In the genomic region with DNA sequence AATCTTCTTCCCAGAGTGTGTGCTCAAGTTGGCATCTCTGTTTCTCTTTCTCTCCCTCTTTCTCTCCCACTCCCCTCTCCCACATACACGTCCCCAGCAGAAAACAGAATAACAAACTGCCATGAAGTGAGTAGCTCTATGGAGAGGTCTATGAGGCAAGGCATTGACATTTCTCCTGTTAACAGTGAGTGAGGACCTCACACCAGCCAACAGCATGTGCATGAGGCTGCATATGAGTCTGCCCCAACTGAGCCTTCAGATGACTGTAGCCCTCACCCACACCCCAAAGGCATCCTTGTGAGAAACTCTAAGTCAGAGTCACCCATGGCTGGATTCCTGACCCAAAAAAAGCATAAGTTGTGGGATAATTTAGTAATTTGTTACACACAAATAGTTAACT, we compare ENCODE assay signal across 13 cellular contexts. TPM values are rescaled to one million over a fixed set of nuclear protein-coding genes. Genes with fewer than 3 reads are reported as not detected.
DNase-seq lines count a peak whose midpoint lies in the region; ATAC-seq and TF ChIP-seq lines count a peak whose summit lies in the region.
"Had no signal": no experiment of that assay in that cellular context is flagged by ENCODE, and none has a peak within 500 bp of the region (broad histone marks: within the 10 kb centered on the region; RNA-seq: fewer than 3 reads in every experiment).

No MANE protein-coding gene starts in this region.

- no peak overlapping the region for H3K14ac ChIP-seq in trophoblast cell (ENCODE audit: low read length)

- no peak overlapping the region for H4K91ac ChIP-seq in trophoblast cell (ENCODE audit: low read depth, low read length)

- no peak overlapping the region for H3K18ac ChIP-seq in trophoblast cell (ENCODE audit: low read length)

- H3K36me3 Mint-ChIP-seq in CD8-positive, alpha-beta memory T cell, result peaks cover 0 to 4% (median 3%) of the 10 kb centered on the region in 3 donors
- peaks cover 54% of the 10 kb centered on the region for H3K36me3 Mint-ChIP-seq in activated naive CD8-positive, alpha-beta T cell treated with anti-CD3 and anti-CD28 coated beads, Interleukin-2, amount 10 ng/mL, durations not matched to agents 7 days and 5 days
- no peaks in the 10 kb centered on the region for H3K36me3 Mint-ChIP-seq in endothelial cell (ENCODE audit: low read depth, unreplicated experiment)
- H3K36me3 Mint-ChIP-seq: CD14-positive monocyte had no signal

- WGBS in GM23248 (ENCODE audit: low coverage in 1 of 2, low lambda C conversion rate in 2 of 2, missing lambda C conversion rate in 2 of 2), 2 experiments, result 52 to 76% methylated on average over 1 of the region's 1 CpG
- WGBS in trophoblast cell (ENCODE audit: extremely low coverage, insufficient coverage, insufficient read length), result no CpG with 5 or more reads among the region's 1 CpG
- 74% methylated on average over 1 of the region's 1 CpG for WGBS in right cardiac atrium

- POLR2A ChIA-PET in CD8-positive, alpha-beta memory T cell (lab: Charles Lee), result no interaction called here
- POLR2A ChIA-PET in activated naive CD8-positive, alpha-beta T cell treated with anti-CD3 and anti-CD28 coated beads, Interleukin-2, amount 10 ng/mL, durations not matched to agents 7 days and 5 days (lab: Charles Lee), result interaction anchor here (0.9 kb wide), 1 partner anchor 197 kb away, joined by 4 read pairs; no protein-coding TSS in a partner anchor

- no peak overlapping the region for H3K4me3 ChIP-seq in CD8-positive, alpha-beta memory T cell (ENCODE audit: low read length)
- H3K4me3 ChIP-seq in GM23248, result no peak overlapping the region
- no peak overlapping the region for H3K4me3 ChIP-seq in trophoblast cell (ENCODE audit: low read depth, low read length)
- H3K4me3 ChIP-seq in right cardiac atrium (ENCODE audit: low read length), result no peak overlapping the region
- H3K4me3 ChIP-seq: HAP-1, MG63 had no signal

- no peak for DNase-seq in CD8-positive, alpha-beta memory T cell
- DNase-seq in GM23248, result peak; percentile 3
- no peak for DNase-seq in activated naive CD8-positive, alpha-beta T cell treated with anti-CD3 and anti-CD28 coated beads, Interleukin-2, amount 10 ng/mL, durations not matched to agents 7 days and 5 days
- DNase-seq in trophoblast cell, result no peak
- no peak for DNase-seq in endothelial cell (ENCODE audit: low spot score)
- no peak for DNase-seq in GM20000 (ENCODE audit: low spot score)
- no peak for DNase-seq in right cardiac atrium
- DNase-seq: MG63; NCI-H1092; NCI-H2107; NK-92 treated with Interleukin-12 subunit alpha and Interleukin-12 subunit beta, amount 100 ng/mL, for 24 hours had no signal

- H3K4me2 ChIP-seq in GM23248 (ENCODE audit: unreplicated experiment) (no peak overlapping the region), trophoblast cell (ENCODE audit: low read length) (no peak overlapping the region)

- in situ Hi-C loops in GM23248 (cut with MboI), result loop anchor here (10.0 kb wide), 1 partner anchor 238 kb away; no protein-coding TSS in a partner anchor

- H2AFZ ChIP-seq in GM23248 (no peak overlapping the region), trophoblast cell (ENCODE audit: insufficient read depth, low read length, poor library complexity) (no peak overlapping the region)

- H3K9ac ChIP-seq in GM23248, result no peak overlapping the region
- H3K9ac ChIP-seq in trophoblast cell (ENCODE audit: low read length), result peak overlapping the region; percentile 56

- H3F3A ChIP-seq in GM23248 (ENCODE audit: insufficient read depth), result no peaks in the 10 kb centered on the region

- H3K4me1 ChIP-seq in CD8-positive, alpha-beta memory T cell (ENCODE audit: insufficient read depth, low read length), result peaks cover 36% of the 10 kb centered on the region
- peaks cover 7% of the 10 kb centered on the region for H3K4me1 ChIP-seq in GM23248 (ENCODE audit: insufficient read depth)
- H3K4me1 ChIP-seq in trophoblast cell (ENCODE audit: control insufficient read depth in 1 of 2, insufficient read depth in 2 of 2, low read length in 2 of 2), result no peaks in the 10 kb centered on the region
- no peaks in the 10 kb centered on the region for H3K4me1 ChIP-seq in right cardiac atrium (ENCODE audit: control insufficient read depth, insufficient read depth, low read length)
- H3K4me1 ChIP-seq: HAP-1 had no signal

- H3K27ac Mint-ChIP-seq in CD8-positive, alpha-beta memory T cell, result peak overlapping the region in 6 of 8 donors; percentile 16 to 82 (median 50)
- H3K27ac Mint-ChIP-seq in activated naive CD8-positive, alpha-beta T cell treated with anti-CD3 and anti-CD28 coated beads, Interleukin-2, amount 10 ng/mL, durations not matched to agents 7 days and 5 days, result peak overlapping the region; percentile 44
- H3K27ac Mint-ChIP-seq in endothelial cell (ENCODE audit: unreplicated experiment), result no peak overlapping the region
- H3K27ac Mint-ChIP-seq: CD14-positive monocyte had no signal

- no peaks in the 10 kb centered on the region for H3K9me3 Mint-ChIP-seq in CD8-positive, alpha-beta memory T cell
- no peaks in the 10 kb centered on the region for H3K9me3 Mint-ChIP-seq in activated naive CD8-positive, alpha-beta T cell treated with anti-CD3 and anti-CD28 coated beads, Interleukin-2, amount 10 ng/mL, durations not matched to agents 7 days and 5 days
- H3K9me3 Mint-ChIP-seq in endothelial cell (ENCODE audit: unreplicated experiment), result no peaks in the 10 kb centered on the region
- H3K9me3 Mint-ChIP-seq: CD14-positive monocyte had no signal

- intact Hi-C loops in right cardiac atrium (cut with DNase I), result loop anchor here (5.0 to 10.0 kb wide), 3 partner anchors 231 to 326 kb away; no protein-coding TSS in a partner anchor

- no peaks in the 10 kb centered on the region for H3K27me3 ChIP-seq in CD8-positive, alpha-beta memory T cell (ENCODE audit: insufficient read depth, low read length, poor library complexity, severe bottlenecking)
- H3K27me3 ChIP-seq in GM23248 (replicated peaks; ENCODE audit: insufficient read depth), result no peaks in the 10 kb centered on the region
- H3K27me3 ChIP-seq in trophoblast cell (ENCODE audit: insufficient read depth, low read length), result no peaks in the 10 kb centered on the region
- no peaks in the 10 kb centered on the region for H3K27me3 ChIP-seq in right cardiac atrium (ENCODE audit: control insufficient read depth, insufficient read depth)
- H3K27me3 ChIP-seq: MG63 had no signal

- no peak overlapping the region for H2AK5ac ChIP-seq in trophoblast cell (ENCODE audit: low read length)

- H3K27ac ChIP-seq in CD8-positive, alpha-beta memory T cell (ENCODE audit: low read depth, low read length), result no peak overlapping the region
- no peak overlapping the region for H3K27ac ChIP-seq in GM23248
- H3K27ac ChIP-seq in trophoblast cell (ENCODE audit: low read depth, low read length), result no peak overlapping the region
- H3K27ac ChIP-seq in right cardiac atrium (ENCODE audit: low read length), result no peak overlapping the region

- ATAC-seq in activated naive CD8-positive, alpha-beta T cell treated with anti-CD3 and anti-CD28 coated beads, Interleukin-2, amount 10 ng/mL, durations not matched to agents 7 days and 5 days (ENCODE audit: low read depth), result no peak
- no peak for ATAC-seq in right cardiac atrium

- no peaks in the 10 kb centered on the region for H3K27me3 Mint-ChIP-seq in CD8-positive, alpha-beta memory T cell
- H3K27me3 Mint-ChIP-seq in activated naive CD8-positive, alpha-beta T cell treated with anti-CD3 and anti-CD28 coated beads, Interleukin-2, amount 10 ng/mL, durations not matched to agents 7 days and 5 days, result no peaks in the 10 kb centered on the region
- H3K27me3 Mint-ChIP-seq in endothelial cell (ENCODE audit: unreplicated experiment), result peaks cover 2% of the 10 kb centered on the region

- no peak overlapping the region for H4K8ac ChIP-seq in trophoblast cell (ENCODE audit: low read depth, low read length)

- H3K4me3 Mint-ChIP-seq in CD8-positive, alpha-beta memory T cell, result peak overlapping the region in 1 of 7 donors; percentile 3
- H3K4me3 Mint-ChIP-seq in activated naive CD8-positive, alpha-beta T cell treated with anti-CD3 and anti-CD28 coated beads, Interleukin-2, amount 10 ng/mL, durations not matched to agents 7 days and 5 days, result no peak overlapping the region
- no peak overlapping the region for H3K4me3 Mint-ChIP-seq in endothelial cell (ENCODE audit: unreplicated experiment)
- H3K4me3 Mint-ChIP-seq: CD14-positive monocyte had no signal

- no peak overlapping the region for H3K23ac ChIP-seq in trophoblast cell (ENCODE audit: low read length)

- TF ChIP-seq CTCF in endothelial cell (IDR thresholded peaks at IDR 0.05; ENCODE audit: unreplicated experiment) (no peak), GM20000 (IDR thresholded peaks at IDR 0.05; ENCODE audit: extremely low read depth, missing control alignments) (no peak)

- no peak overlapping the region for H2BK5ac ChIP-seq in trophoblast cell (ENCODE audit: low read depth, low read length, poor library complexity)

- no peaks in the 10 kb centered on the region for H3K9me2 ChIP-seq in GM23248 (ENCODE audit: insufficient read depth)

- no peak overlapping the region for H3K4ac ChIP-seq in trophoblast cell (ENCODE audit: low read depth, low read length)

- no peak overlapping the region for H4K12ac ChIP-seq in trophoblast cell (ENCODE audit: low read depth, low read length)

- CTCF ChIA-PET in CD8-positive, alpha-beta memory T cell (lab: Charles Lee), result interaction anchor here (0.9 to 2.4 kb wide), 5 partner anchors 8 to 327 kb away, joined by 3 to 11 read pairs (median 3); no protein-coding TSS in a partner anchor

- no peak overlapping the region for H2BK120ac ChIP-seq in trophoblast cell (ENCODE audit: insufficient read depth, low read length, poor library complexity)

- peaks cover 69 to 85% (median 84%) of the 10 kb centered on the region in 3 donors for H3K4me1 Mint-ChIP-seq in CD8-positive, alpha-beta memory T cell
- peaks cover 64% of the 10 kb centered on the region for H3K4me1 Mint-ChIP-seq in activated naive CD8-positive, alpha-beta T cell treated with anti-CD3 and anti-CD28 coated beads, Interleukin-2, amount 10 ng/mL, durations not matched to agents 7 days and 5 days
- H3K4me1 Mint-ChIP-seq in endothelial cell (ENCODE audit: unreplicated experiment), result no peaks in the 10 kb centered on the region

- H3K36me3 ChIP-seq in CD8-positive, alpha-beta memory T cell (ENCODE audit: insufficient read depth, low read length), result no peaks in the 10 kb centered on the region
- H3K36me3 ChIP-seq in GM23248 (ENCODE audit: low read depth) (no peaks in the 10 kb centered on the region), trophoblast cell (ENCODE audit: control insufficient read depth in 1 of 2, insufficient read depth in 2 of 2, low read length in 2 of 2) (no peaks in the 10 kb centered on the region)
- H3K36me3 ChIP-seq: HAP-1, MG63 had no signal

- no peaks in the 10 kb centered on the region for H3K79me2 ChIP-seq in GM23248 (ENCODE audit: insufficient read depth)
- H3K79me2 ChIP-seq in trophoblast cell (ENCODE audit: control insufficient read depth, insufficient read depth, low read length, poor library complexity), result no peaks in the 10 kb centered on the region

- H2BK12ac ChIP-seq in trophoblast cell (ENCODE audit: low read length), result no peak overlapping the region

- H4K20me1 ChIP-seq in GM23248 (ENCODE audit: insufficient read depth), result no peaks in the 10 kb centered on the region

- H3K9me3 ChIP-seq in CD8-positive, alpha-beta memory T cell (ENCODE audit: low read length), result no peaks in the 10 kb centered on the region
- H3K9me3 ChIP-seq in GM23248 (ENCODE audit: low read depth), result no peaks in the 10 kb centered on the region
- no peaks in the 10 kb centered on the region for H3K9me3 ChIP-seq in trophoblast cell (ENCODE audit: insufficient read depth, low read depth, low read length)
- H3K9me3 ChIP-seq in right cardiac atrium (ENCODE audit: control insufficient read depth, low read length), result no peaks in the 10 kb centered on the region
- H3K9me3 ChIP-seq: HAP-1, MG63 had no signal

- H3K79me1 ChIP-seq in trophoblast cell (ENCODE audit: low read length), result no peaks in the 10 kb centered on the region

RNA-seq across cellular contexts. Expression of a gene that starts 50.4 kb away (rescaled TPM):
- 100 to 1,000 TPM; 130 to 138 TPM for total RNA-seq in CD8-positive, alpha-beta memory T cell
- 59.0 TPM for polyA plus RNA-seq in CD8-positive, alpha-beta memory T cell
- 16.6 and 27.8 TPM in 2 replicates for total RNA-seq in GM23248 (2014; rRNA removed; shearing (Covaris generic))
- polyA plus RNA-seq in GM23248 (2016; fragmentation: Nextera tagmentation; extraction: Ambion mirVana) (72.4 and 78.0 TPM in 2 replicates), right cardiac atrium (16.4 TPM)
- 10 to 100 TPM; 40.0 to 41.5 TPM for total RNA-seq in activated naive CD8-positive, alpha-beta T cell treated with anti-CD3 and anti-CD28 coated beads, Interleukin-2, amount 10 ng/mL, durations not matched to agents 7 days and 5 days
- polyA plus RNA-seq in trophoblast cell (2013), result 32.1 TPM in 2 replicates
- total RNA-seq in endothelial cell (ENCODE audit: unreplicated experiment) (23.8 TPM), right cardiac atrium (10 to 100 TPM; 12.8 to 17.4 (median 14.0) TPM)

RNA-seq across cellular contexts. Expression of a gene that starts 57.3 kb away (rescaled TPM):
- 1 to 10 TPM; 1.7 to 2.2 TPM for total RNA-seq in CD8-positive, alpha-beta memory T cell
- 0.58 TPM for polyA plus RNA-seq in CD8-positive, alpha-beta memory T cell
- total RNA-seq in GM23248 (2014; rRNA removed; shearing (Covaris generic)), result 4.9 and 8.9 TPM in 2 replicates
- polyA plus RNA-seq in GM23248 (2016; fragmentation: Nextera tagmentation; extraction: Ambion mirVana) (0.39 and 0.61 TPM in 2 replicates), right cardiac atrium (0.70 TPM)
- under 1 TPM; 0.79 to 0.89 TPM for total RNA-seq in activated naive CD8-positive, alpha-beta T cell treated with anti-CD3 and anti-CD28 coated beads, Interleukin-2, amount 10 ng/mL, durations not matched to agents 7 days and 5 days
- polyA plus RNA-seq in trophoblast cell (2013), result 3.3 TPM in 2 replicates
- total RNA-seq in endothelial cell (ENCODE audit: unreplicated experiment) (7.6 TPM), right cardiac atrium (1 to 10 TPM in 1 of 4 donors, under 1 TPM in 3; 0.29 to 1.3 (median 0.40) TPM)
